Comparison of ENCODE assay signal across 25 cellular contexts in the genomic region with DNA sequence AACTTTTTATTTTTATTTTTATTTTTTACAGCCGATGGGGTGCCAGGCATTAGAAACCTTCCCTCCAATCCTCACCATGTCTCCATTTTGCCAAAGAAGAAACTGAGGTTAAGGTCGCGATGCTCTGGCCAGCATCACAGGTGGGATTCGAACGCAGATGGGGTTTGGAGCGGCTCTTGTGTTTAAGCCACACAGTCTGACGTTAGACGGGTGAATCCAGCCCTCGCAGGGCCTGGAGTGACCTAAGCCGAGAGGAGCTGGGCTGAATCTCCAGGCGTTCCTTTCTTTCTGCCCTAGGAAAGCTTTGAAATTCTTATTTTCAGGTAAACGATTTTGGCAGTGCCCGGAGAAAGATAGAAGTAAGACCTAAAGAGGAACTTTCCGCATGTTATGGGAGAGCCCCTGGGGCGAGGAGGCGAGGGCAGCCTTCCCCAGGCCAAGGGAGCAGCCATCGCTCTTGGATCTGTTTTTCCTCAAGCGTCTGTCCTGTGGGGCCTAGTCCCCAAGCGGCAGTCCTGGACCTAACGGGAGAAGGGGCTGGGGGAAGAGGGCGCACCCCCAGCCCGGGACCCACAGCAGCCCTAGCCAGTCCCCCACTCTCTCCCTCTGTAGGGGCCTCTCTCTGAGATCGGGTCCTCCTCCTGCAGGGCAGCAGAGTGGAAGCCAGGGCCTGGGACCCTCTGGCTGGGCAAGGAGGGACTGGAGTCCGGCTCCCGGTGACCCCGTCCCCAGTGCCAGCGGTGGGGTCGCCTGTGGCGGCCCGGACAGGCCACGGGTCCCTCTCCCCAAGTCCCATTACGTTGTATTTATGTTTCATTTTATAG. TPM values are rescaled to one million over a fixed set of nuclear protein-coding genes. Genes with fewer than 3 reads are reported as not detected.
DNase-seq lines count a peak whose midpoint lies in the region; ATAC-seq, FAIRE-seq and TF ChIP-seq lines count a peak whose summit lies in the region.
"Had no signal": no experiment of that assay in that cellular context is flagged by ENCODE, and none has a peak within 500 bp of the region (broad histone marks: within the 10 kb centered on the region; RNA-seq: fewer than 3 reads in every experiment).

No MANE protein-coding gene starts in this region.

- no peak overlapping the region for H3K4me3 ChIP-seq in HCT116 (replicated peaks in 1 of 2; ENCODE audit: low read depth in 1 of 2, low read length in 2 of 2)
- no peak overlapping the region for H3K4me3 ChIP-seq in K562
- H3K4me3 ChIP-seq in neural progenitor cell: no peak overlapping the region

- intact Hi-C loops in HCT116 (cut with micrococcal nuclease): no loop called here
- intact Hi-C loops in K562 (cut with micrococcal nuclease): no loop called here

- no peaks in the 10 kb centered on the region for H3K9me1 ChIP-seq in K562 (ENCODE audit: control insufficient read depth, insufficient read depth, low read length)

- CTCF ChIA-PET in HCT116 (lab: Charles Lee): interaction anchor here (0.5 to 2.8 kb wide), 12 partner anchors 10 to 350 kb away, joined by 3 to 12 read pairs (median 3); a partner anchor contains a TSS
- CTCF ChIA-PET in K562 (lab: Yijun Ruan, JAX; ENCODE audit: low intra/inter-chr PET ratio): no interaction called here

- POLR2A ChIA-PET in HCT116 (lab: Charles Lee) (no interaction called here), K562 (lab: Yijun Ruan, JAX) (interaction anchor here (0.6 to 0.7 kb wide), 2 partner anchors 8 to 42 kb away, joined by 3 read pairs; no protein-coding TSS in a partner anchor)

- TF ChIP-seq POLR2A in HCT116 (IDR thresholded peaks at IDR 0.05; ENCODE audit: borderline replicate concordance, extremely low read depth, insufficient read depth, insufficient read length) (no peak), K562 (conservative IDR thresholded peaks at IDR 0.05) (no peak)

- H3K4me1 Mint-ChIP-seq in activated naive CD8-positive, alpha-beta T cell (ENCODE audit: low read depth): peaks cover 16% of the 10 kb centered on the region
- H3K4me1 Mint-ChIP-seq in activated naive CD8-positive, alpha-beta T cell treated with anti-CD3 and anti-CD28 coated beads for 36 hours: peaks cover 15% of the 10 kb centered on the region
- peaks cover 10% of the 10 kb centered on the region for H3K4me1 Mint-ChIP-seq in neural progenitor cell

- RAD21 ChIA-PET in HCT116 (lab: Charles Lee; ENCODE audit: low non-redundant PET in 1 of 2, low total read pairs in 2 of 2, uncharacterized antibody in 2 of 2, unreplicated experiment in 2 of 2): no interaction called here

- no peak overlapping the region for H3K9ac ChIP-seq in HCT116 (ENCODE audit: low read length)
- H3K9ac ChIP-seq in K562 (ENCODE audit: insufficient read depth in 1 of 2, low read depth in 2 of 2, low read length in 2 of 2): no peak overlapping the region
- no peak overlapping the region for H3K9ac ChIP-seq in neural progenitor cell

- TF ChIP-seq EP300 in K562 (IDR thresholded peaks at IDR 0.05; ENCODE audit: low read length): no peak

- peaks cover 48% of the 10 kb centered on the region for H3K27me3 Mint-ChIP-seq in activated naive CD8-positive, alpha-beta T cell
- peaks cover 79% of the 10 kb centered on the region for H3K27me3 Mint-ChIP-seq in activated naive CD8-positive, alpha-beta T cell treated with anti-CD3 and anti-CD28 coated beads for 36 hours
- H3K27me3 Mint-ChIP-seq in neural progenitor cell (ENCODE audit: insufficient read depth, low read depth): peaks cover 84% of the 10 kb centered on the region

- H3K9me2 ChIP-seq in HCT116 (ENCODE audit: insufficient read depth): no peaks in the 10 kb centered on the region

- H3F3A ChIP-seq in neural progenitor cell (ENCODE audit: low read depth): peaks cover 17% of the 10 kb centered on the region

- H3K4me2 ChIP-seq in HCT116 (ENCODE audit: low read length) (peak overlapping the region; percentile 68), K562 (ENCODE audit: insufficient read depth, low read length) (no peak overlapping the region), neural progenitor cell (no peak overlapping the region)

- H3K27ac ChIP-seq in HCT116 (ENCODE audit: low read depth, low read length) (no peak overlapping the region), K562 (ENCODE audit: extremely low read depth, low read depth, low read length) (no peak overlapping the region), neural progenitor cell (no peak overlapping the region)

- TF ChIP-seq CTCF in HCT116 (IDR thresholded peaks at IDR 0.05 in 2 of 3, conservative IDR thresholded peaks at IDR 0.05 in 1 of 3; ENCODE audit: borderline replicate concordance in 1 of 3, insufficient read depth in 1 of 3, low read depth in 2 of 3, low read length in 2 of 3) (no peak), K562 (IDR thresholded peaks at IDR 0.05 in 2 of 3, conservative IDR thresholded peaks at IDR 0.05 in 1 of 3; ENCODE audit: insufficient read depth in 2 of 3, low read depth in 1 of 3, low read length in 3 of 3) (no peak), neural progenitor cell (IDR thresholded peaks at IDR 0.05) (no peak)

- BruUV-seq in HCT116 (replicated peaks; lab: Mats Ljungman, UMichigan): no TSS peak
- no TSS peak for BruUV-seq in K562 (replicated peaks; lab: Mats Ljungman, UMichigan)

- H3K36me3 Mint-ChIP-seq in activated naive CD8-positive, alpha-beta T cell: no peaks in the 10 kb centered on the region
- peaks cover 1% of the 10 kb centered on the region for H3K36me3 Mint-ChIP-seq in activated naive CD8-positive, alpha-beta T cell treated with anti-CD3 and anti-CD28 coated beads for 36 hours
- H3K36me3 Mint-ChIP-seq in neural progenitor cell: no peaks in the 10 kb centered on the region

- WGBS in K562 (ENCODE audit: insufficient coverage, low coverage, missing lambda C conversion rate): 12% methylated on average over 24 of the region's 32 CpGs

- H2AFZ ChIP-seq in HCT116 (ENCODE audit: low read depth, low read length, poor library complexity, severe bottlenecking) (peak overlapping the region; percentile 73), K562 (ENCODE audit: low read depth, low read length) (no peak overlapping the region), neural progenitor cell (replicated peaks) (no peak overlapping the region)

- H3K4me1 ChIP-seq in HCT116 (ENCODE audit: control insufficient read depth in 1 of 2, insufficient read depth in 2 of 2, low read length in 2 of 2) (peaks cover 3 to 15% of the 10 kb centered on the region in 2 experiments; a peak in 3 of 4 replicates), K562 (replicated peaks in 1 of 2; ENCODE audit: control insufficient read depth in 2 of 2, insufficient read depth in 2 of 2, low read length in 2 of 2) (peaks cover 0 to 19% of the 10 kb centered on the region in 2 experiments; a peak in 2 of 5 replicates), neural progenitor cell (peaks cover 11% of the 10 kb centered on the region)
- H3K4me1 ChIP-seq: BE2C had no signal

- H3K36me3 ChIP-seq in HCT116 (ENCODE audit: control insufficient read depth in 1 of 2, insufficient read depth in 2 of 2, low read length in 2 of 2): no peaks in the 10 kb centered on the region
- no peaks in the 10 kb centered on the region for H3K36me3 ChIP-seq in K562 (ENCODE audit: control insufficient read depth, insufficient read depth, low read length)
- no peaks in the 10 kb centered on the region for H3K36me3 ChIP-seq in neural progenitor cell
- H3K36me3 ChIP-seq: BE2C had no signal

- H3K27ac Mint-ChIP-seq in activated naive CD8-positive, alpha-beta T cell: no peak overlapping the region
- H3K27ac Mint-ChIP-seq in activated naive CD8-positive, alpha-beta T cell treated with anti-CD3 and anti-CD28 coated beads for 36 hours: no peak overlapping the region
- H3K27ac Mint-ChIP-seq in neural progenitor cell: no peak overlapping the region
- H3K27ac Mint-ChIP-seq: H9 had no signal

- in situ Hi-C loops in K562 (cut with MboI): no loop called here

- ATAC-seq in HCT116 (peak; percentile 8; the same call in 1 of the 2 replicates), K562 (no peak; the same call in 2 of the 3 replicates), HG02610 (IDR thresholded peaks at IDR 0.05; ENCODE audit: unreplicated experiment) (no peak), HG02870 (IDR thresholded peaks at IDR 0.05; ENCODE audit: unreplicated experiment) (no peak)
- ATAC-seq: SK-N-SH treated with all-trans-retinoic acid at 6 μM for 48 hours had no signal

- no peak for DNase-seq in activated naive CD8-positive, alpha-beta T cell treated with anti-CD3 and anti-CD28 coated beads for 36 hours
- DNase-seq in HCT116 (ENCODE audit: low read depth, low spot score) (no peak), K562 (ENCODE audit: extremely low read depth in 1 of 4, low spot score in 3 of 4) (no peak), neural progenitor cell (ENCODE audit: low spot score) (peak; percentile 40), NCI-H1105 (lab: John Stamatoyannopoulos, UW) (no peak)
- DNase-seq: 8988T, BE2C, COR-L47, DMS 273 treated with DMSO at 0.1 percent for 48 hours, NCI-H1092 treated with DMSO at 0.1 percent for 48 hours, NCI-H1694, NCI-H510A treated with DMSO at 0.1 percent for 48 hours, NCI-H774, OCI-M1, SIG-M5 had no signal

- no peaks in the 10 kb centered on the region for H3K9me3 ChIP-seq in HCT116 (ENCODE audit: control insufficient read depth in 1 of 2, insufficient read depth in 1 of 2, low read depth in 1 of 2, low read length in 2 of 2)
- H3K9me3 ChIP-seq in K562 (replicated peaks; ENCODE audit: control insufficient read depth, insufficient read depth, low read depth, low read length): no peaks in the 10 kb centered on the region
- no peaks in the 10 kb centered on the region for H3K9me3 ChIP-seq in neural progenitor cell (ENCODE audit: low read depth)
- H3K9me3 ChIP-seq: BE2C had no signal

- H3K79me2 ChIP-seq in HCT116 (ENCODE audit: insufficient read depth, low read length) (no peaks in the 10 kb centered on the region), K562 (ENCODE audit: control insufficient read depth, insufficient read depth, low read length) (no peaks in the 10 kb centered on the region), neural progenitor cell (ENCODE audit: low read depth) (no peaks in the 10 kb centered on the region)

- no peaks in the 10 kb centered on the region for H3K9me3 Mint-ChIP-seq in activated naive CD8-positive, alpha-beta T cell (ENCODE audit: low read depth)
- no peaks in the 10 kb centered on the region for H3K9me3 Mint-ChIP-seq in activated naive CD8-positive, alpha-beta T cell treated with anti-CD3 and anti-CD28 coated beads for 36 hours
- no peaks in the 10 kb centered on the region for H3K9me3 Mint-ChIP-seq in neural progenitor cell

- H3K4me3 Mint-ChIP-seq in activated naive CD8-positive, alpha-beta T cell: peak overlapping the region; percentile 83
- H3K4me3 Mint-ChIP-seq in activated naive CD8-positive, alpha-beta T cell treated with anti-CD3 and anti-CD28 coated beads for 36 hours: no peak overlapping the region
- no peak overlapping the region for H3K4me3 Mint-ChIP-seq in neural progenitor cell

- FAIRE-seq in K562 (lab: Jason Lieb, UNC): no peak
- FAIRE-seq: GM12891, GM18507, HTR-8/SVneo had no signal

- TF ChIP-seq RAD21 in HCT116 (IDR thresholded peaks at IDR 0.05; ENCODE audit: low read depth): no peak
- no peak for TF ChIP-seq RAD21 in K562 (CRISPR knock-in tag; conservative IDR thresholded peaks at IDR 0.05 in 1 of 2, IDR thresholded peaks at IDR 0.05 in 1 of 2)

- H4K20me1 ChIP-seq in HCT116 (ENCODE audit: insufficient read depth) (no peaks in the 10 kb centered on the region), K562 (replicated peaks; ENCODE audit: control insufficient read depth, insufficient read depth, low read length) (no peaks in the 10 kb centered on the region), neural progenitor cell (ENCODE audit: low read depth) (peaks cover 65% of the 10 kb centered on the region)

- H3K27me3 ChIP-seq in HCT116 (ENCODE audit: insufficient read depth, low read length) (no peaks in the 10 kb centered on the region), K562 (ENCODE audit: control insufficient read depth in 2 of 2, insufficient read depth in 2 of 2, low read length in 2 of 2) (peaks cover 27 to 74% of the 10 kb centered on the region in 2 experiments), neural progenitor cell (peaks cover 100% of the 10 kb centered on the region)

RNA-seq across cellular contexts. Expression of a gene that starts 8.9 kb away (rescaled TPM):
- total RNA-seq in activated naive CD8-positive, alpha-beta T cell treated with anti-CD3 and anti-CD28 coated beads for 36 hours: not detected
- total RNA-seq in HCT116 (2021; ENCODE audit: unreplicated experiment): not detected
- not detected in 2 replicates for polyA plus RNA-seq in HCT116 (2012)
- not detected in 2 replicates for total RNA-seq in K562 (2011; cell fraction: chromatin; rRNA removed; ENCODE audit: low replicate concordance)
- total RNA-seq in K562 (2011; cell fraction: nucleolus; rRNA removed): not detected in 2 replicates
- total RNA-seq in K562 (2011; cell fraction: nucleoplasm; rRNA removed): not detected in 2 replicates
- not detected in 2 replicates for total RNA-seq in K562 (2014; rRNA removed)
- not detected in 2 replicates for total RNA-seq in K562 (2014; rRNA removed; fragmentation: Illumina TruSeq; extraction: Trizol)
- not detected in 2 replicates for total RNA-seq in K562 (2015; rRNA removed; fragmentation: Illumina TruSeq; extraction: Trizol)
- not detected in 2 replicates for total RNA-seq in K562 (2021)
- polyA plus RNA-seq in K562 (2011; rRNA removed): not detected in 2 replicates
- not detected in 2 replicates for polyA plus RNA-seq in K562 (2011; cell fraction: cytosol; rRNA removed)
- not detected in 2 replicates for polyA plus RNA-seq in K562 (2011; cell fraction: nucleus; rRNA removed)
- polyA plus RNA-seq in K562 (2012): not detected in 2 replicates
- not detected in 2 replicates for polyA plus RNA-seq in K562 (2014; fragmentation: Illumina TruSeq; extraction: Trizol)
- not detected for polyA plus RNA-seq in K562 (2014; fragmentation: Nextera tagmentation; extraction: Ambion mirVana)
- not detected in 2 replicates for polyA plus RNA-seq in K562 (2014; rRNA removed)
- polyA minus RNA-seq in K562 (2011; rRNA and poly(A)+ RNA removed): not detected in 2 replicates
- polyA minus RNA-seq in K562 (2011; cell fraction: cytosol; rRNA and poly(A)+ RNA removed): not detected in 2 replicates
- polyA minus RNA-seq in K562 (2011; cell fraction: nucleus; rRNA and poly(A)+ RNA removed): not detected in 2 replicates
- total RNA-seq in neural progenitor cell (ENCODE audit: low replicate concordance): not detected in 2 replicates
- total RNA-seq: CD4-positive, CD25-positive, alpha-beta regulatory T cell; H9; RPMI7951 had no signal
- polyA plus RNA-seq: CD4-positive, CD25-positive, alpha-beta regulatory T cell had no signal
